In the genomic region with DNA sequence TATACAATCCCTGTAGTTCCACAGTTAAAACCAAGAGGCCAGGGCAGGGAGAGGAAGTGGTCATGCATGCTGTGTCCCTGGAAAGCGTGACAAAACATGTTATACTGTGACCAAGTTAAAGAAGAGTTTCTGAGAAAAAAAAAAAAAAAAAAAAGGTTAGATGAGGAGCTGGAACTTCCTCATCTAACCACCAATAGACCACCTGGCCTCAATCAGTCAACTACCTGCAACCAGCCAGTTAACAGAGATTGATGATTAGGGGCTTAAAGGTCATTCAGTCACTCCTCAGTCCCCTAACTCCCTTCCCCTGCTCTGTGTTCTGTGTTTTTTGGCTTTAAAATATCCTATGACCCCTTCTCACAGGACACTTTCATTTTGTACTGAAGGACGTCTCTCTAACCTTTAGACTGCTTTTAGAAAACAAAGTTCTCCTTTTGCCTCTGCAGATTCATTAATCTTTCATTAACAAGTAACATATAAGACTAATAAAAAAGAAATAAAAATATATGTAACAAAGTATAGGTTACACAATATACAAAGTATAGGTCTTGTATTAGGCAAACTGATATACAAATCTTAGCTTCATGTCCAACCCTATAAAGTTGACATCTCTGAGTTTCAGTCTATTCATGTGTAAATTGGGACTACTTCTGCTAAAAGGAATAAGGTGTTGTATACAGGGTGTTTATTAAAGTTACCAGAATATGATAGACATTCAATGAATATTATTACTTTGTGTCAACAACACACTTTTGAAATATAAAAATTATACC, we compare ENCODE assay signal across 15 cellular contexts.
DNase-seq lines count a peak whose midpoint lies in the region; ATAC-seq, FAIRE-seq and TF ChIP-seq lines count a peak whose summit lies in the region.
"Had no signal": no experiment of that assay in that cellular context is flagged by ENCODE, and none has a peak within 500 bp of the region (broad histone marks: within the 10 kb centered on the region; RNA-seq: fewer than 3 reads in every experiment).

No MANE protein-coding gene starts in this region.

- DNase-seq in left kidney (ENCODE audit: low read depth, low spot score) (peak; percentile 45), SHP77 treated with DMSO at 0.1 percent for 48 hours (lab: John Stamatoyannopoulos, UW) (no peak), RPMI8226 (no peak), GM12891 (ENCODE audit: insufficient read length, low spot score) (no peak), coronary artery (ENCODE audit: low spot score) (no peak)
- DNase-seq: activated CD4-positive, alpha-beta T cell treated with anti-CD3 and anti-CD28 coated beads for 1 hour; activated T-cell treated with anti-CD3 and anti-CD28 coated beads, Interleukin-2, amount 50 U/mL, for 4 hours; C1 segment of cervical spinal cord; NCI-H2081 treated with DMSO at 0.1 percent for 48 hours had no signal

- TF ChIP-seq CTCF in coronary artery (IDR thresholded peaks at IDR 0.05): no peak

- ATAC-seq in GM18909 (IDR thresholded peaks at IDR 0.05; ENCODE audit: poor library complexity, unreplicated experiment): peak; percentile 84
- peak; percentile 44 for ATAC-seq in HG02623 (IDR thresholded peaks at IDR 0.05; ENCODE audit: unreplicated experiment)
- peak; percentile 75 for ATAC-seq in HG03457 (IDR thresholded peaks at IDR 0.05; ENCODE audit: unreplicated experiment)
- ATAC-seq: activated T-cell treated with anti-CD3 and anti-CD28 coated beads, Interleukin-2, amount 50 U/mL, for 4 hours; esophagus mucosa had no signal

- no peak for TF ChIP-seq POLR2A in GM12891 (IDR thresholded peaks at IDR 0.05; ENCODE audit: low read depth, low read length)

- H3K4me3 ChIP-seq in coronary artery: no peak overlapping the region
- H3K4me3 ChIP-seq: HAP-1 had no signal

- no peak for FAIRE-seq in GM12891 (lab: Jason Lieb, UNC)

- no peak overlapping the region for H3K27ac ChIP-seq in coronary artery
- H3K27ac ChIP-seq: neutrophil had no signal

TF ChIP-seq in GM12891, 5 proteins besides CTCF, POLR2A, EP300 and RAD21:
- TF ChIP-seq SPI1 (IDR thresholded peaks at IDR 0.05; ENCODE audit: low read depth, low read length): no peak
- no peak for TF ChIP-seq POU2F2 (IDR thresholded peaks at IDR 0.05; ENCODE audit: low read depth, low read length)
- TF ChIP-seq TAF1 (IDR thresholded peaks at IDR 0.05; ENCODE audit: low read depth, low read length): no peak
- no peak for TF ChIP-seq PAX5 (IDR thresholded peaks at IDR 0.05; ENCODE audit: insufficient read depth, low read length, severe bottlenecking)
- no peak for TF ChIP-seq POLR2AphosphoS5 (IDR thresholded peaks at IDR 0.05; ENCODE audit: low read depth, low read length)
